25 cellular contexts compared by ENCODE assay signal in genomic region chr9:100341889-100342288, GRCh38.
"Had no signal": no experiment of that assay in that cellular context is flagged by ENCODE, and none has a peak within 500 bp of the region (broad histone marks: within the 10 kb centered on the region; RNA-seq: fewer than 3 reads in every experiment).

No MANE protein-coding gene starts in this region.

- H3K4me3 ChIP-seq: adrenal gland, ascending aorta, lung, ovary, stomach, suprapubic skin, tibial nerve, uterus had no signal

- H3K27me3 Mint-ChIP-seq: activated CD4-positive, alpha-beta T cell treated with anti-CD3 and anti-CD28 coated beads, Interleukin-2, amount 10 ng/mL, durations not matched to agents 7 days and 5 days; activated naive CD4-positive, alpha-beta T cell treated with anti-CD3 and anti-CD28 coated beads, Interleukin-2, amount 50 U/mL, for 24 hours; central memory CD8-positive, alpha-beta T cell; naive thymus-derived CD8-positive, alpha-beta T cell had no signal

- ATAC-seq: esophagus mucosa; left lobe of liver; naive thymus-derived CD8-positive, alpha-beta T cell; right cardiac atrium had no signal

- H3K9me3 Mint-ChIP-seq: activated CD4-positive, alpha-beta T cell treated with anti-CD3 and anti-CD28 coated beads, Interleukin-2, amount 10 ng/mL, durations not matched to agents 7 days and 5 days; activated naive CD4-positive, alpha-beta T cell treated with anti-CD3 and anti-CD28 coated beads, Interleukin-2, amount 50 U/mL, for 24 hours; central memory CD8-positive, alpha-beta T cell; immature natural killer cell; mesothelial cell of epicardium; naive thymus-derived CD8-positive, alpha-beta T cell had no signal

- H3K27ac ChIP-seq: adrenal gland, ascending aorta, brain microvascular endothelial cell, ovary, stomach, suprapubic skin, tibial nerve, uterus had no signal

- DNase-seq: activated CD4-positive, alpha-beta T cell treated with anti-CD3 and anti-CD28 coated beads, Interleukin-2, amount 10 ng/mL, durations not matched to agents 7 days and 5 days; activated CD4-positive, CD25-positive, alpha-beta regulatory T cell treated with anti-CD3 and anti-CD28 coated beads, Interleukin-2, amount 50 U/mL, for 72 hours; activated gamma-delta T cell treated with Interleukin-2 at 50 U/mL for 16 hours; activated T-cell treated with anti-CD3 and anti-CD28 coated beads, Interleukin-2, amount 50 U/mL, for 1 hour; adrenal gland; brain microvascular endothelial cell; effector memory CD4-positive, alpha-beta T cell; foreskin melanocyte; immature natural killer cell; naive thymus-derived CD8-positive, alpha-beta T cell; ovary; right cardiac atrium; stimulated activated CD4-positive, alpha-beta T cell treated with anti-CD3 and anti-CD28 coated beads, Interleukin-4, amount 100 ng/mL, for 24 hours; stomach; T-helper 2 cell; uterus had no signal

- H3K4me1 ChIP-seq: adrenal gland, ascending aorta, tibial nerve had no signal

- H3K9me3 ChIP-seq: adrenal gland, ascending aorta, ovary, stomach, suprapubic skin, tibial nerve, uterus had no signal

- H3K27me3 ChIP-seq: adrenal gland, ascending aorta, brain microvascular endothelial cell, ovary, stomach, suprapubic skin, tibial nerve, uterus had no signal

- H3K4me1 Mint-ChIP-seq: mesothelial cell of epicardium had no signal

- H3K27ac Mint-ChIP-seq: activated CD4-positive, alpha-beta T cell treated with anti-CD3 and anti-CD28 coated beads, Interleukin-2, amount 10 ng/mL, durations not matched to agents 7 days and 5 days; activated naive CD4-positive, alpha-beta T cell treated with anti-CD3 and anti-CD28 coated beads, Interleukin-2, amount 50 U/mL, for 24 hours; immature natural killer cell; mesothelial cell of epicardium had no signal

- H3K4me3 Mint-ChIP-seq: activated CD4-positive, alpha-beta T cell treated with anti-CD3 and anti-CD28 coated beads, Interleukin-2, amount 10 ng/mL, durations not matched to agents 7 days and 5 days; activated naive CD4-positive, alpha-beta T cell treated with anti-CD3 and anti-CD28 coated beads, Interleukin-2, amount 50 U/mL, for 24 hours; central memory CD8-positive, alpha-beta T cell; immature natural killer cell; mesothelial cell of epicardium had no signal

- H3K36me3 ChIP-seq: adrenal gland, ovary, uterus had no signal
